ENCODE assay signal across 16 cellular contexts in genomic region chr7:50495746-50496145, GRCh38. TPM values are rescaled to one million over a fixed set of nuclear protein-coding genes. Genes with fewer than 3 reads are reported as not detected.
A peak's percentile ranks its signal among the peaks of the same experiment; 100 is the strongest.
DNase-seq lines count a peak whose midpoint lies in the region; ATAC-seq, FAIRE-seq and TF ChIP-seq lines count a peak whose summit lies in the region.
"Had no signal": no experiment of that assay in that cellular context is flagged by ENCODE, and none has a peak within 500 bp of the region (broad histone marks: within the 10 kb centered on the region; RNA-seq: fewer than 3 reads in every experiment).

No MANE protein-coding gene starts in this region.

- no peaks in the 10 kb centered on the region for H3K9me3 ChIP-seq in right lobe of liver
- H3K9me3 ChIP-seq in HepG2 (ENCODE audit: low read length), result no peaks in the 10 kb centered on the region
- H3K9me3 ChIP-seq in smooth muscle cell (replicated peaks; ENCODE audit: low read depth), result no peaks in the 10 kb centered on the region

- CTCF ChIA-PET in HepG2 (lab: Yijun Ruan, JAX; ENCODE audit: low intra/inter-chr PET ratio, low total read pairs), result no interaction called here

- H3K4me3 ChIP-seq in right lobe of liver (no peak overlapping the region), HepG2 (replicated peaks in 1 of 3; ENCODE audit: insufficient read depth in 1 of 3, low read depth in 2 of 3, low read length in 3 of 3) (no peak overlapping the region), choroid plexus epithelial cell (ENCODE audit: low read depth, low read length) (no peak overlapping the region), fibroblast of villous mesenchyme (ENCODE audit: low read depth, low read length) (no peak overlapping the region), smooth muscle cell (no peak overlapping the region)
- H3K4me3 ChIP-seq: BLaER1 treated with 17β-estradiol and CSF1 and Interleukin-3, amounts not matched to agents 10 nM and 100 nM had no signal

- H3K4me1 ChIP-seq in right lobe of liver (no peaks in the 10 kb centered on the region), HepG2 (ENCODE audit: insufficient read depth, low read length) (no peaks in the 10 kb centered on the region), smooth muscle cell (ENCODE audit: low read depth) (peaks cover 8% of the 10 kb centered on the region)

- POLR2A ChIA-PET in HepG2 (lab: Yijun Ruan, JAX), result no interaction called here

- DNase-seq in right lobe of liver (no peak), HepG2 (ENCODE audit: low spot score) (no peak), choroid plexus epithelial cell (ENCODE audit: low read depth) (peak; percentile 26), fibroblast of villous mesenchyme (ENCODE audit: low read depth) (peak; percentile 63), smooth muscle cell (lab: John Stamatoyannopoulos, UW; ENCODE audit: unreplicated experiment) (no peak), nucleus accumbens (lab: John Stamatoyannopoulos, UW) (no peak), left ventricle myocardium superior (no peak)
- DNase-seq: Calu3; CD8-positive, alpha-beta T cell; DMS79 treated with DMSO at 0.1 percent for 48 hours; GOT3; H7 had no signal

- intact Hi-C loops in right lobe of liver (cut with DNase I), result no loop called here
- intact Hi-C loops in HepG2 (cut with micrococcal nuclease; ENCODE audit: unreplicated experiment), result no loop called here
- intact Hi-C loops in left ventricle myocardium superior (cut with micrococcal nuclease), result no loop called here

- in situ Hi-C loops in HepG2 (cut with HindIII; ENCODE audit: extremely low pct_ligation_motif_present, low pct_unique_long_range_greater_than_20kb), result no loop called here

- H3K4me2 ChIP-seq in HepG2 (ENCODE audit: low read depth, low read length), result no peak overlapping the region
- peak overlapping the region; percentile 2 for H3K4me2 ChIP-seq in smooth muscle cell
- H3K4me2 ChIP-seq: BLaER1 treated with 17β-estradiol and CSF1 and Interleukin-3, amounts not matched to agents 10 nM and 100 nM had no signal

- H2AFZ ChIP-seq in HepG2 (ENCODE audit: low read length) (no peak overlapping the region), smooth muscle cell (ENCODE audit: low read depth) (no peak overlapping the region)

- FAIRE-seq in HepG2 (lab: Jason Lieb, UNC), result no peak
- FAIRE-seq: GM12891 had no signal

- TF ChIP-seq EP300 in HepG2 (IDR thresholded peaks at IDR 0.05; ENCODE audit: low read depth in 2 of 2, low read length in 2 of 2), result no peak
- TF ChIP-seq EP300 in HepG2 (CRISPR knock-in tag; IDR thresholded peaks at IDR 0.05; ENCODE audit: borderline replicate concordance), result no peak

- H4K20me1 ChIP-seq in HepG2 (ENCODE audit: insufficient read depth, low read length) (no peaks in the 10 kb centered on the region), smooth muscle cell (ENCODE audit: low read depth) (no peaks in the 10 kb centered on the region)
- H4K20me1 ChIP-seq: BLaER1 treated with 17β-estradiol and CSF1 and Interleukin-3, amounts not matched to agents 10 nM and 100 nM had no signal

- TF ChIP-seq CTCF in right lobe of liver (IDR thresholded peaks at IDR 0.05) (no peak), HepG2 (CRISPR knock-in tag; IDR thresholded peaks at IDR 0.05) (no peak), choroid plexus epithelial cell (conservative IDR thresholded peaks at IDR 0.05; ENCODE audit: low read depth, low read length) (no peak), fibroblast of villous mesenchyme (IDR thresholded peaks at IDR 0.05; ENCODE audit: insufficient read depth, low read depth, low read length) (no peak), smooth muscle cell (IDR thresholded peaks at IDR 0.05; ENCODE audit: borderline replicate concordance, insufficient read depth, poor library complexity, severe bottlenecking) (no peak)

- H3K9ac ChIP-seq in HepG2 (ENCODE audit: insufficient read depth, low read depth, low read length) (no peak overlapping the region), smooth muscle cell (ENCODE audit: low read depth) (no peak overlapping the region)
- H3K9ac ChIP-seq: BLaER1 treated with 17β-estradiol and CSF1 and Interleukin-3, amounts not matched to agents 10 nM and 100 nM had no signal

- H3K27ac ChIP-seq in right lobe of liver (no peak overlapping the region), HepG2 (ENCODE audit: extremely low read length, insufficient read depth, low read length) (no peak overlapping the region), smooth muscle cell (ENCODE audit: low read depth) (no peak overlapping the region)
- H3K27ac ChIP-seq: BLaER1 treated with 17β-estradiol and CSF1 and Interleukin-3, amounts not matched to agents 10 nM and 100 nM had no signal

- TF ChIP-seq POLR2A in right lobe of liver (IDR thresholded peaks at IDR 0.05) (no peak), HepG2 (IDR thresholded peaks at IDR 0.05; ENCODE audit: insufficient read depth in 1 of 2, low read depth in 2 of 2, low read length in 2 of 2) (no peak)

- H3F3A ChIP-seq in smooth muscle cell (ENCODE audit: low read depth), result peaks cover 10% of the 10 kb centered on the region

- WGBS in right lobe of liver (ENCODE audit: insufficient coverage, low coverage, low lambda C conversion rate, missing lambda C conversion rate), result 51% methylated on average over 3 of the region's 3 CpGs
- 96% methylated on average over 3 of the region's 3 CpGs for WGBS in HepG2 (ENCODE audit: low lambda C conversion rate)
- 45% methylated on average over 3 of the region's 3 CpGs for whole genome bisulfite sequencing in smooth muscle cell (ENCODE audit: low lambda C conversion rate)

- ATAC-seq in right lobe of liver (peak in 3 of 4 donors; percentile 36 to 50 (median 44)), HepG2 (no peak), HG03521 (IDR thresholded peaks at IDR 0.05; ENCODE audit: unreplicated experiment) (no peak), left ventricle myocardium superior (no peak)
- ATAC-seq: CD8-positive, alpha-beta T cell; HCT116 had no signal

- H3K27me3 ChIP-seq in right lobe of liver, result no peaks in the 10 kb centered on the region
- H3K27me3 ChIP-seq in HepG2 (ENCODE audit: control insufficient read depth in 1 of 2, insufficient read depth in 2 of 2, low read length in 2 of 2), result no peaks in the 10 kb centered on the region
- no peaks in the 10 kb centered on the region for H3K27me3 ChIP-seq in smooth muscle cell (ENCODE audit: low read depth)

- H3K36me3 ChIP-seq in right lobe of liver, result no peaks in the 10 kb centered on the region
- peaks cover 7 to 17% of the 10 kb centered on the region in 2 experiments; a peak in 3 of 5 replicates for H3K36me3 ChIP-seq in HepG2 (replicated peaks in 1 of 2; ENCODE audit: control insufficient read depth in 1 of 2, insufficient read depth in 2 of 2, low read length in 2 of 2)
- H3K36me3 ChIP-seq in smooth muscle cell (ENCODE audit: low read depth), result no peaks in the 10 kb centered on the region
- H3K36me3 ChIP-seq: BLaER1 treated with 17β-estradiol and CSF1 and Interleukin-3, amounts not matched to agents 10 nM and 100 nM had no signal

- no peaks in the 10 kb centered on the region for H3K79me2 ChIP-seq in HepG2 (ENCODE audit: insufficient read depth, low read length)
- no peaks in the 10 kb centered on the region for H3K79me2 ChIP-seq in smooth muscle cell (ENCODE audit: low read depth)

- no TSS peak for BruUV-seq in HepG2 (replicated peaks; lab: Mats Ljungman, UMichigan)

- TF ChIP-seq RAD21 in HepG2 (CRISPR knock-in tag; IDR thresholded peaks at IDR 0.05), result no peak

TF ChIP-seq in HepG2, 621 proteins besides CTCF, POLR2A, EP300 and RAD21 (continues in another document):
- TF ChIP-seq ZNF20 (CRISPR knock-in tag; IDR thresholded peaks at IDR 0.05) (no peak), HOMEZ (CRISPR knock-in tag; IDR thresholded peaks at IDR 0.05; ENCODE audit: low read depth) (no peak), TOPORS (CRISPR knock-in tag; IDR thresholded peaks at IDR 0.05) (no peak), SKI (IDR thresholded peaks at IDR 0.05; ENCODE audit: partially characterized antibody) (no peak)

RNA-seq across cellular contexts. Expression of gene FIGNL1, which starts 45.6 kb away (rescaled TPM):
- total RNA-seq in right lobe of liver (10 to 100 TPM in 1 of 6 experiments, 1 to 10 TPM in 5; 2.0 to 12.2 (median 4.4) TPM), HepG2 (2016; rRNA removed; fragmentation: Illumina TruSeq; extraction: Trizol) (20.9 and 28.0 TPM in 2 replicates), fibroblast of villous mesenchyme (20.3 and 21.9 TPM in 2 replicates), smooth muscle cell (10.8 and 23.7 TPM in 2 replicates), left ventricle myocardium superior (5.2 TPM)
- 2.0 and 2.4 TPM in 2 replicates for total RNA-seq in HepG2 (2016; cell fraction: cytosol; rRNA removed; fragmentation: Illumina TruSeq; extraction: Trizol; ENCODE audit: low read depth)
- 17.5 and 28.7 TPM in 2 replicates for total RNA-seq in HepG2 (2016; cell fraction: insoluble cytoplasmic fraction; rRNA removed; fragmentation: Illumina TruSeq; extraction: Trizol)
- 5.7 and 6.4 TPM in 2 replicates for total RNA-seq in HepG2 (2016; cell fraction: membrane; rRNA removed; fragmentation: Illumina TruSeq; extraction: Trizol)
- 15.1 and 16.9 TPM in 2 replicates for total RNA-seq in HepG2 (2016; cell fraction: nucleus; rRNA removed; fragmentation: Illumina TruSeq; extraction: Trizol)
- polyA plus RNA-seq in HepG2 (2011; rRNA removed) (4.0 and 6.3 TPM in 2 replicates), smooth muscle cell (6.3 and 7.4 TPM in 2 replicates)
- 1.3 and 1.5 TPM in 2 replicates for polyA plus RNA-seq in HepG2 (2011; cell fraction: cytosol; rRNA removed)
- 2.8 and 3.7 TPM in 2 replicates for polyA plus RNA-seq in HepG2 (2011; cell fraction: nucleus; rRNA removed)
- 3.2 and 5.2 TPM in 2 replicates for polyA plus RNA-seq in HepG2 (2012)
- polyA plus RNA-seq in HepG2 (2016; cell fraction: cytosol; fragmentation: Illumina TruSeq; extraction: Trizol; ENCODE audit: low read depth), result 0.41 and 0.53 TPM in 2 replicates
- polyA plus RNA-seq in HepG2 (2016; cell fraction: insoluble cytoplasmic fraction; fragmentation: Illumina TruSeq; extraction: Trizol; ENCODE audit: low read depth), result 17.2 and 19.0 TPM in 2 replicates
- 1.4 and 1.5 TPM in 2 replicates for polyA plus RNA-seq in HepG2 (2016; cell fraction: membrane; fragmentation: Illumina TruSeq; extraction: Trizol; ENCODE audit: low read depth)
- polyA plus RNA-seq in HepG2 (2016; cell fraction: nucleus; fragmentation: Illumina TruSeq; extraction: Trizol; ENCODE audit: insufficient read depth, low read depth), result 15.8 and 16.9 TPM in 2 replicates
- polyA minus RNA-seq in HepG2 (2011; rRNA and poly(A)+ RNA removed; ENCODE audit: low replicate concordance), result 8.0 and 34.7 TPM in 2 replicates
- polyA minus RNA-seq in HepG2 (2011; cell fraction: cytosol; rRNA and poly(A)+ RNA removed), result 2.7 and 7.0 TPM in 2 replicates
- 13.6 and 16.1 TPM in 2 replicates for polyA minus RNA-seq in HepG2 (2011; cell fraction: nucleus; rRNA and poly(A)+ RNA removed)

Comparison
In these comparisons a context has a peak if more than half of its experiments do, and no peak if none do; other contexts are left out.
1. ATAC-seq: peak in right lobe of liver (3 of 4); none in HepG2 (single experiment), HG03521 (single experiment) and left ventricle myocardium superior (single experiment).
2. DNase-seq: peak in choroid plexus epithelial cell (single experiment) and fibroblast of villous mesenchyme (single experiment); none in right lobe of liver (0 of 3), HepG2 (single experiment), smooth muscle cell (single experiment), nucleus accumbens (0 of 56) and left ventricle myocardium superior (single experiment).